1 cellular context compared by ENCODE assay signal in genomic region chr5:14401639-14402038, GRCh38.
TF ChIP-seq lines count a peak whose summit lies in the region.

No MANE protein-coding gene starts in this region.

TF ChIP-seq in IMR-90, 13 proteins besides CTCF, POLR2A, EP300 and RAD21 (continued from another document):
- TF ChIP-seq CHD1 (IDR thresholded peaks at IDR 0.05; ENCODE audit: low read depth, low read length) (no peak), BHLHE40 (IDR thresholded peaks at IDR 0.05; ENCODE audit: low read depth, low read length) (no peak), CEBPB (IDR thresholded peaks at IDR 0.05; ENCODE audit: low read depth, low read length) (no peak)
